Comparison of ENCODE assay signal across 14 cellular contexts in the genomic region with DNA sequence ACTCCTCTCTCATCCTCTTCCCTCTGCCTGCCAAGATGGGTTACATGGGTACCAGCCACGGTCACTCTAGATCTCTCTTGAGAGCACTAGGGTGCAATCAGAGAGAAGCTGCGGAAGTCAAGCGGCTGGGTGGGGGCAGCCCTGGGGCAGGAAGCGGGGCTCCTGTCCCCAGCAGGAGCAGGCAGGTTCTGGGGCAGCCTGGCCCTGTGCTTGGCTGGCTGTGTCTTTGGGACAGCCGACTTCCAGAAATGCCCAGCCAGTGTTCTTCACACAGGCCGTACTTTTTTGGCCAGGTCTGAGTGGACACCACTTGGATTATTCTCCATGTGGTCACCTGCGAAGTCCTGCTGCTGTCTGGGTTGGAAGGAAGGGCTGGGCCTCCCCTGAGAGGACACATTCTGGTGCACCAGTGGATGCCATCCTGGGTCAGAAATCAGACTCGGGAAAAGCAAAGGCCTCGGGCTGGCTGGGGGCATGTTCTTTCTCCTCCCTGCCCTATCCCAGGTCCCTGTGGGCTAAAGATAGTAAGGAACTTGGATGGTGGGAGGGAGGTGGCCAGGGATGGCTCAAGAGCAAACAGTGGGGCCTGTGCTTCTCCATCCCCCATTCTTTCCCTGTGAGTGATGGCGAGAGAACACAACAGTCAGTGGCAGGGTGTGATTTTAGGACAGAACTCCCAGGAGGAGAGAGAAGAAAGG.
DNase-seq lines count a peak whose midpoint lies in the region; ATAC-seq and TF ChIP-seq lines count a peak whose summit lies in the region.
"Had no signal": no experiment of that assay in that cellular context is flagged by ENCODE, and none has a peak within 500 bp of the region (broad histone marks: within the 10 kb centered on the region; RNA-seq: fewer than 3 reads in every experiment).

No MANE protein-coding gene starts in this region.

- H3K4ac ChIP-seq in IMR-90 (ENCODE audit: low read depth, low read length) = 0 out of 2 replicates have a peak overlapping the region, but pooled peaks have one; percentile 1
- no peak overlapping the region for H3K4ac ChIP-seq in neuronal stem cell (ENCODE audit: low read length)

- H4K91ac ChIP-seq in IMR-90 (ENCODE audit: insufficient read depth, low read depth, low read length) = no peak overlapping the region; the same call in 1 of the 2 replicates
- no peak overlapping the region for H4K91ac ChIP-seq in neuronal stem cell (ENCODE audit: low read depth, low read length, poor library complexity)

- no peak overlapping the region for H2BK20ac ChIP-seq in IMR-90 (ENCODE audit: low read depth, low read length)

- H3K36me3 Mint-ChIP-seq in chondrocyte (ENCODE audit: low read depth) (peaks cover 10% of the 10 kb centered on the region), progenitor cell of endocrine pancreas (ENCODE audit: insufficient read depth) (peaks cover under 1% of the 10 kb centered on the region)

- no peak for TF ChIP-seq POLR2A in IMR-90 (IDR thresholded peaks at IDR 0.05; ENCODE audit: low read depth, low read length)

- H3K18ac ChIP-seq in IMR-90 (ENCODE audit: low read depth, low read length) = no peak overlapping the region
- H3K18ac ChIP-seq in neuronal stem cell (ENCODE audit: low read length) = peak overlapping the region; percentile 78

- H3K27me3 Mint-ChIP-seq in chondrocyte (ENCODE audit: low read depth) (no peaks in the 10 kb centered on the region), progenitor cell of endocrine pancreas (peaks cover 3% of the 10 kb centered on the region)

- H3K4me1 ChIP-seq in IMR-90 (ENCODE audit: control insufficient read depth, insufficient read depth, low read length) (peaks cover 22% of the 10 kb centered on the region), neuronal stem cell (ENCODE audit: control insufficient read depth in 2 of 2, insufficient read depth in 1 of 2, low read depth in 1 of 2, low read length in 2 of 2) (peaks cover 15 to 28% of the 10 kb centered on the region in 2 donors)

- no peak for DNase-seq in AG04450 (ENCODE audit: low read depth, low spot score)
- no peak for DNase-seq in IMR-90
- peak; percentile 56 for DNase-seq in chondrocyte (ENCODE audit: low spot score)
- DNase-seq in neuronal stem cell (ENCODE audit: low spot score) = no peak
- DNase-seq in progenitor cell of endocrine pancreas (ENCODE audit: low spot score, unreplicated experiment) = no peak
- no peak for DNase-seq in mesenteric fat pad (ENCODE audit: low spot score)
- no peak for DNase-seq in NCI-H1105 treated with DMSO at 0.1 percent for 48 hours (lab: John Stamatoyannopoulos, UW)
- DNase-seq: BE2C, NCI-H1930 had no signal

- H2BK12ac ChIP-seq in neuronal stem cell (ENCODE audit: low read length) = no peak overlapping the region

- H3K9ac ChIP-seq in IMR-90 (ENCODE audit: low read depth, low read length) (no peak overlapping the region), neuronal stem cell (ENCODE audit: low read depth, low read length, poor library complexity) (no peak overlapping the region)
- H3K9ac ChIP-seq: neural progenitor cell had no signal

- CTCF ChIA-PET in AG04450 (lab: Charles Lee) (interaction anchor here (1.3 kb wide), 1 partner anchor 19 kb away, joined by 4 read pairs; no protein-coding TSS in a partner anchor), IMR-90 (lab: Yijun Ruan, JAX) (no interaction called here)

- no peak overlapping the region for H2AK9ac ChIP-seq in IMR-90 (replicated peaks; ENCODE audit: low read depth, low read length, poor library complexity)

- H3K9me1 ChIP-seq in IMR-90 (ENCODE audit: insufficient read depth, low read length) = peaks cover 9% of the 10 kb centered on the region

- H2BK120ac ChIP-seq in IMR-90 (ENCODE audit: low read depth, low read length) = no peak overlapping the region
- peak overlapping the region; percentile 55 for H2BK120ac ChIP-seq in neuronal stem cell (ENCODE audit: low read depth, low read length)

- no peak overlapping the region for H4K5ac ChIP-seq in IMR-90 (ENCODE audit: low read depth, low read length)

- POLR2A ChIA-PET in AG04450 (lab: Yijun Ruan, JAX) = no interaction called here
- POLR2A ChIA-PET in IMR-90 (lab: Charles Lee; ENCODE audit: unreplicated experiment) = no interaction called here

- ATAC-seq in IMR-90 (ENCODE audit: low read depth) (peak; percentile 5; the same call in 1 of the 2 replicates), HG03135 (IDR thresholded peaks at IDR 0.05; ENCODE audit: unreplicated experiment) (no peak)

- peak overlapping the region; percentile 53 for H2AFZ ChIP-seq in IMR-90 (replicated peaks; ENCODE audit: low read length, poor library complexity)
- no peak overlapping the region for H2AFZ ChIP-seq in neuronal stem cell (ENCODE audit: low read length)
- H2AFZ ChIP-seq: neural progenitor cell had no signal

- H3K79me1 ChIP-seq in IMR-90 (ENCODE audit: low read depth in 1 of 2, low read length in 2 of 2) (no peaks in the 10 kb centered on the region), neuronal stem cell (ENCODE audit: low read depth, low read length) (no peaks in the 10 kb centered on the region)

- peaks cover 7% of the 10 kb centered on the region for H3K36me3 ChIP-seq in IMR-90 (ENCODE audit: control insufficient read depth, insufficient read depth, low read length)
- H3K36me3 ChIP-seq in neuronal stem cell (replicated peaks in 1 of 2; ENCODE audit: control insufficient read depth in 2 of 2, insufficient read depth in 2 of 2, low read length in 2 of 2) = peaks cover 12 to 23% of the 10 kb centered on the region in 2 donors
- H3K36me3 ChIP-seq: BE2C, breast epithelium, neural progenitor cell had no signal

- H4K20me1 ChIP-seq in IMR-90 (ENCODE audit: insufficient read depth, low read length) = no peaks in the 10 kb centered on the region

- dilution Hi-C loops in IMR-90 (cut with HindIII; ENCODE audit: low sequenced_read_pairs, unreplicated experiment) = no loop called here

- H2BK15ac ChIP-seq in IMR-90 (ENCODE audit: low read depth, low read length) (no peak overlapping the region), neuronal stem cell (ENCODE audit: low read length) (peak overlapping the region; percentile 57)

- no peak for TF ChIP-seq CTCF in AG04450 (IDR thresholded peaks at IDR 0.05; ENCODE audit: low read depth, low read length)
- TF ChIP-seq CTCF in IMR-90 (conservative IDR thresholded peaks at IDR 0.05; ENCODE audit: low read depth, low read length) = no peak
- TF ChIP-seq CTCF in chondrocyte (IDR thresholded peaks at IDR 0.05) = no peak
- TF ChIP-seq CTCF in progenitor cell of endocrine pancreas (IDR thresholded peaks at IDR 0.05; ENCODE audit: unreplicated experiment) = no peak

- no peaks in the 10 kb centered on the region for H3K27me3 ChIP-seq in AG04450 (ENCODE audit: control insufficient read depth, insufficient read depth, low read length)
- H3K27me3 ChIP-seq in IMR-90 (ENCODE audit: control insufficient read depth, insufficient read depth, low read length) = no peaks in the 10 kb centered on the region
- H3K27me3 ChIP-seq in neuronal stem cell (ENCODE audit: control insufficient read depth in 3 of 3, insufficient read depth in 3 of 3, low read depth in 1 of 3, low read length in 3 of 3) = peaks cover 0 to 3% (median 0%) of the 10 kb centered on the region in 3 experiments
- H3K27me3 ChIP-seq: BE2C, breast epithelium, esophagus muscularis mucosa, neural progenitor cell had no signal

- no peak overlapping the region for H3K4me3 ChIP-seq in AG04450 (ENCODE audit: low read depth, low read length)
- H3K4me3 ChIP-seq in IMR-90 (ENCODE audit: insufficient read depth, low read depth, low read length) = no peak overlapping the region
- H3K4me3 ChIP-seq in neuronal stem cell (ENCODE audit: low read length in 2 of 2) = no peak overlapping the region
- H3K4me3 ChIP-seq: breast epithelium, esophagus muscularis mucosa, neural progenitor cell, thoracic aorta had no signal

- no peak overlapping the region for H3K27ac Mint-ChIP-seq in chondrocyte (ENCODE audit: unreplicated experiment)
- no peak overlapping the region for H3K27ac Mint-ChIP-seq in progenitor cell of endocrine pancreas
- H3K27ac Mint-ChIP-seq: neural progenitor cell had no signal

- peak overlapping the region; percentile 43; the same call in 1 of the 2 replicates for H2AK5ac ChIP-seq in IMR-90 (ENCODE audit: low read depth, low read length)
- H2AK5ac ChIP-seq in neuronal stem cell (ENCODE audit: low read depth, low read length) = peak overlapping the region; percentile 48

- H3K4me3 Mint-ChIP-seq in chondrocyte (ENCODE audit: unreplicated experiment) (no peak overlapping the region), progenitor cell of endocrine pancreas (ENCODE audit: low read depth) (no peak overlapping the region)
- H3K4me3 Mint-ChIP-seq: neural progenitor cell had no signal

- H2BK5ac ChIP-seq in IMR-90 (ENCODE audit: low read depth, low read length, poor library complexity, severe bottlenecking) (no peak overlapping the region), neuronal stem cell (ENCODE audit: low read length) (no peak overlapping the region)

- intact Hi-C loops in IMR-90 (cut with micrococcal nuclease) = no loop called here

- BruUV-seq in IMR-90 (replicated peaks; lab: Mats Ljungman, UMichigan) = no TSS peak

- H3K9me3 ChIP-seq in AG04450 (ENCODE audit: control insufficient read depth, insufficient read depth, low read length) (no peaks in the 10 kb centered on the region), IMR-90 (ENCODE audit: control insufficient read depth, insufficient read depth, low read length) (no peaks in the 10 kb centered on the region), neuronal stem cell (replicated peaks in 1 of 2; ENCODE audit: control insufficient read depth in 2 of 2, insufficient read depth in 1 of 2, low read depth in 1 of 2, low read length in 2 of 2) (peaks cover 0 to 4% of the 10 kb centered on the region in 2 donors)
- H3K9me3 ChIP-seq: BE2C, breast epithelium, esophagus muscularis mucosa, thoracic aorta had no signal

- TF ChIP-seq RAD21 in IMR-90 (IDR thresholded peaks at IDR 0.05; ENCODE audit: low read length) = no peak

- H3K14ac ChIP-seq in IMR-90 (replicated peaks; ENCODE audit: low read depth, low read length) = no peak overlapping the region
- no peak overlapping the region for H3K14ac ChIP-seq in neuronal stem cell (ENCODE audit: low read length)

- no peak overlapping the region for H3K4me2 ChIP-seq in IMR-90 (ENCODE audit: low read depth, low read length)
- no peak overlapping the region for H3K4me2 ChIP-seq in neuronal stem cell (ENCODE audit: insufficient read depth, low read length, poor library complexity, severe bottlenecking)
- H3K4me2 ChIP-seq: neural progenitor cell had no signal

- WGBS in IMR-90 (ENCODE audit: extremely low coverage in 2 of 2, insufficient read length in 1 of 2), 2 experiments = 100% methylated on average over 3 of the region's 10 CpGs; no CpG with 5 or more reads in 1 of the 2 experiments
- no CpG with 5 or more reads among the region's 10 CpGs for whole genome bisulfite sequencing in neuronal stem cell (ENCODE audit: extremely low coverage in 2 of 2, insufficient read length in 2 of 2, insufficient replicate concordance in 1 of 2), 2 donors

- H3K23ac ChIP-seq in IMR-90 (ENCODE audit: low read depth, low read length) (0 out of 2 replicates have a peak overlapping the region, but pooled peaks have one; percentile 12), neuronal stem cell (ENCODE audit: low read depth, low read length, poor library complexity) (no peak overlapping the region)

- in situ Hi-C loops in IMR-90 (cut with MboI; ENCODE audit: low sequenced_read_pairs) = no loop called here

- H3K9me3 Mint-ChIP-seq in chondrocyte (ENCODE audit: low read depth) = no peaks in the 10 kb centered on the region
- H3K9me3 Mint-ChIP-seq in progenitor cell of endocrine pancreas (ENCODE audit: low read depth) = no peaks in the 10 kb centered on the region
- H3K9me3 Mint-ChIP-seq: neural progenitor cell had no signal

- peaks cover 15% of the 10 kb centered on the region for H3K4me1 Mint-ChIP-seq in chondrocyte (ENCODE audit: low read depth)
- no peaks in the 10 kb centered on the region for H3K4me1 Mint-ChIP-seq in progenitor cell of endocrine pancreas (ENCODE audit: low read depth)

- H4K8ac ChIP-seq in IMR-90 (ENCODE audit: low read depth in 2 of 2, low read length in 2 of 2) (peak overlapping the region in 1 of 2 experiments; percentile 12; a peak in 1 of 4 replicates), neuronal stem cell (ENCODE audit: low read depth, low read length) (no peak overlapping the region)

- H3K56ac ChIP-seq in IMR-90 (ENCODE audit: extremely low read depth, insufficient read depth, low read length) = no peak overlapping the region

- peak overlapping the region; percentile 2 for H3K27ac ChIP-seq in AG04450 (ENCODE audit: low read depth, low read length)
- no peak overlapping the region for H3K27ac ChIP-seq in IMR-90 (ENCODE audit: insufficient read depth, low read length)
- no peak overlapping the region for H3K27ac ChIP-seq in neuronal stem cell (replicated peaks; ENCODE audit: low read length)
- H3K27ac ChIP-seq: neural progenitor cell, thoracic aorta had no signal
